1 cellular context compared by ENCODE assay signal in genomic region chr22:39037071-39037470, GRCh38.
TF ChIP-seq lines count a peak whose summit lies in the region.

No MANE protein-coding gene starts in this region.

TF ChIP-seq in GM23338, 12 proteins besides CTCF, POLR2A, EP300 and RAD21:
- peak; percentile 81 for TF ChIP-seq NANOG (IDR thresholded peaks at IDR 0.05; ENCODE audit: borderline replicate concordance)
